In genomic region chr6:149132336-149132735, GRCh38 we compare ENCODE assay signal across 15 cellular contexts.
A peak's percentile ranks its signal among the peaks of the same experiment; 100 is the strongest.
DNase-seq lines count a peak whose midpoint lies in the region; ATAC-seq and TF ChIP-seq lines count a peak whose summit lies in the region.
"Had no signal": no experiment of that assay in that cellular context is flagged by ENCODE, and none has a peak within 500 bp of the region (broad histone marks: within the 10 kb centered on the region; RNA-seq: fewer than 3 reads in every experiment).

No MANE protein-coding gene starts in this region.

- POLR2A ChIA-PET in CD8-positive, alpha-beta memory T cell (lab: Charles Lee), result no interaction called here
- POLR2A ChIA-PET in activated CD8-positive, alpha-beta T cell treated with anti-CD3 and anti-CD28 coated beads for 36 hours (lab: Charles Lee), result interaction anchor here (0.9 to 1.1 kb wide), 3 partner anchors 47 to 292 kb away, joined by 3 read pairs; no protein-coding TSS in a partner anchor

- no peaks in the 10 kb centered on the region for H3K27me3 ChIP-seq in CD4-positive, CD25-positive, alpha-beta regulatory T cell (ENCODE audit: control insufficient read depth, insufficient read depth, low read length)
- no peaks in the 10 kb centered on the region for H3K27me3 ChIP-seq in CD8-positive, alpha-beta memory T cell (ENCODE audit: insufficient read depth, low read length, poor library complexity, severe bottlenecking)

- peak overlapping the region; percentile 75 for H3K27ac ChIP-seq in CD4-positive, CD25-positive, alpha-beta regulatory T cell (ENCODE audit: insufficient read depth, low read length, poor library complexity, severe bottlenecking)
- H3K27ac ChIP-seq in CD8-positive, alpha-beta memory T cell (ENCODE audit: low read depth, low read length), result no peak overlapping the region
- H3K27ac ChIP-seq: coronary artery, RWPE1 had no signal

- peaks cover 30 to 63% (median 51%) of the 10 kb centered on the region in 4 donors for H3K4me1 Mint-ChIP-seq in CD4-positive, CD25-positive, alpha-beta regulatory T cell
- H3K4me1 Mint-ChIP-seq in CD8-positive, alpha-beta memory T cell, result peaks cover 27 to 57% (median 53%) of the 10 kb centered on the region in 3 donors
- H3K4me1 Mint-ChIP-seq in activated CD8-positive, alpha-beta T cell treated with anti-CD3 and anti-CD28 coated beads for 36 hours (ENCODE audit: low read depth), result peaks cover 37% of the 10 kb centered on the region

- H3K27me3 Mint-ChIP-seq in CD4-positive, CD25-positive, alpha-beta regulatory T cell, result no peaks in the 10 kb centered on the region
- no peaks in the 10 kb centered on the region for H3K27me3 Mint-ChIP-seq in CD8-positive, alpha-beta memory T cell
- no peaks in the 10 kb centered on the region for H3K27me3 Mint-ChIP-seq in activated CD8-positive, alpha-beta T cell treated with anti-CD3 and anti-CD28 coated beads for 36 hours
- H3K27me3 Mint-ChIP-seq: B cell had no signal

- peak overlapping the region in 2 of 3 donors; percentile 87 to 90 for H3K27ac Mint-ChIP-seq in CD4-positive, CD25-positive, alpha-beta regulatory T cell
- H3K27ac Mint-ChIP-seq in CD8-positive, alpha-beta memory T cell, result peak overlapping the region in 5 of 8 donors; percentile 8 to 84 (median 51)
- H3K27ac Mint-ChIP-seq in activated CD8-positive, alpha-beta T cell treated with anti-CD3 and anti-CD28 coated beads for 36 hours, result no peak overlapping the region
- H3K27ac Mint-ChIP-seq: B cell, brain had no signal

- intact Hi-C loops in activated CD8-positive, alpha-beta T cell treated with anti-CD3 and anti-CD28 coated beads for 36 hours (cut with micrococcal nuclease), result no loop called here
- intact Hi-C loops in left colon (cut with DNase I, micrococcal nuclease), result no loop called here
- intact Hi-C loops in cardiac septum (cut with DNase I), result no loop called here

- no peaks in the 10 kb centered on the region for H3K36me3 ChIP-seq in CD4-positive, CD25-positive, alpha-beta regulatory T cell (ENCODE audit: control insufficient read depth, insufficient read depth, low read length)
- H3K36me3 ChIP-seq in CD8-positive, alpha-beta memory T cell (ENCODE audit: insufficient read depth, low read length), result no peaks in the 10 kb centered on the region

- TF ChIP-seq CTCF in activated CD8-positive, alpha-beta T cell treated with anti-CD3 and anti-CD28 coated beads for 36 hours (IDR thresholded peaks at IDR 0.05), result no peak

- DNase-seq in CD4-positive, CD25-positive, alpha-beta regulatory T cell, result peak in 2 of 3 donors; percentile 37 to 90
- no peak for DNase-seq in CD8-positive, alpha-beta memory T cell
- no peak for DNase-seq in activated CD8-positive, alpha-beta T cell treated with anti-CD3 and anti-CD28 coated beads for 36 hours
- DNase-seq in left colon (no peak), cardiac septum (ENCODE audit: low spot score) (no peak)
- DNase-seq: foreskin fibroblast, hypothalamus, NCI-H146, NCI-H2227 treated with DMSO at 0.1 percent for 48 hours had no signal

- peaks cover 47% of the 10 kb centered on the region for H3K4me1 ChIP-seq in CD4-positive, CD25-positive, alpha-beta regulatory T cell (ENCODE audit: control insufficient read depth, insufficient read depth, low read length, poor library complexity, severe bottlenecking)
- H3K4me1 ChIP-seq in CD8-positive, alpha-beta memory T cell (ENCODE audit: insufficient read depth, low read length), result peaks cover 40% of the 10 kb centered on the region

- ATAC-seq in CD4-positive, CD25-positive, alpha-beta regulatory T cell (ENCODE audit: low read depth in 2 of 2), result peak; percentile 65 to 71
- peak; percentile 7 for ATAC-seq in activated CD8-positive, alpha-beta T cell treated with anti-CD3 and anti-CD28 coated beads for 36 hours
- ATAC-seq in left colon, result peak; percentile 86
- no peak for ATAC-seq in GM19395 (IDR thresholded peaks at IDR 0.05; ENCODE audit: unreplicated experiment)
- no peak for ATAC-seq in HG02571 (IDR thresholded peaks at IDR 0.05; ENCODE audit: unreplicated experiment)

- peaks cover 0 to 6% (median 3%) of the 10 kb centered on the region in 7 donors for H3K9me3 Mint-ChIP-seq in CD4-positive, CD25-positive, alpha-beta regulatory T cell
- H3K9me3 Mint-ChIP-seq in CD8-positive, alpha-beta memory T cell, result no peaks in the 10 kb centered on the region
- H3K9me3 Mint-ChIP-seq in activated CD8-positive, alpha-beta T cell treated with anti-CD3 and anti-CD28 coated beads for 36 hours, result peaks cover 3% of the 10 kb centered on the region

- H3K36me3 Mint-ChIP-seq in CD4-positive, CD25-positive, alpha-beta regulatory T cell, result peaks cover 12% of the 10 kb centered on the region
- H3K36me3 Mint-ChIP-seq in CD8-positive, alpha-beta memory T cell, result peaks cover 0 to 6% (median 2%) of the 10 kb centered on the region in 3 donors
- peaks cover 3% of the 10 kb centered on the region for H3K36me3 Mint-ChIP-seq in activated CD8-positive, alpha-beta T cell treated with anti-CD3 and anti-CD28 coated beads for 36 hours (ENCODE audit: low read depth)
- H3K36me3 Mint-ChIP-seq: brain had no signal

- CTCF ChIA-PET in CD8-positive, alpha-beta memory T cell (lab: Charles Lee), result interaction anchor here (0.8 to 1.4 kb wide), 2 partner anchors 9 to 287 kb away, joined by 3 to 4 read pairs; no protein-coding TSS in a partner anchor
- CTCF ChIA-PET in activated CD8-positive, alpha-beta T cell treated with anti-CD3 and anti-CD28 coated beads for 36 hours (lab: Charles Lee), result no interaction called here

- H3K9me3 ChIP-seq in CD4-positive, CD25-positive, alpha-beta regulatory T cell (ENCODE audit: control insufficient read depth in 2 of 2, low read length in 2 of 2), result no peaks in the 10 kb centered on the region
- H3K9me3 ChIP-seq in CD8-positive, alpha-beta memory T cell (ENCODE audit: low read length), result no peaks in the 10 kb centered on the region

- H3K4me3 ChIP-seq in CD4-positive, CD25-positive, alpha-beta regulatory T cell (ENCODE audit: low read depth, low read length), result peak overlapping the region; percentile 56
- H3K4me3 ChIP-seq in CD8-positive, alpha-beta memory T cell (ENCODE audit: low read length), result no peak overlapping the region
- H3K4me3 ChIP-seq: coronary artery had no signal

- peak overlapping the region; percentile 8 to 82 (median 60) for H3K4me3 Mint-ChIP-seq in CD4-positive, CD25-positive, alpha-beta regulatory T cell
- H3K4me3 Mint-ChIP-seq in CD8-positive, alpha-beta memory T cell, result peak overlapping the region in 3 of 7 donors; percentile 3 to 28 (median 9)
- no peak overlapping the region for H3K4me3 Mint-ChIP-seq in activated CD8-positive, alpha-beta T cell treated with anti-CD3 and anti-CD28 coated beads for 36 hours
- H3K4me3 Mint-ChIP-seq: B cell, brain had no signal

Comparison
In these comparisons a context has a peak if more than half of its experiments do, and no peak if none do; other contexts are left out.
1. ATAC-seq: peak in CD4-positive, CD25-positive, alpha-beta regulatory T cell (2 of 2), activated CD8-positive, alpha-beta T cell treated with anti-CD3 and anti-CD28 coated beads for 36 hours (single experiment) and left colon (single experiment); none in GM19395 (single experiment) and HG02571 (single experiment).
2. DNase-seq: peak in CD4-positive, CD25-positive, alpha-beta regulatory T cell (2 of 3); none in CD8-positive, alpha-beta memory T cell (0 of 5), activated CD8-positive, alpha-beta T cell treated with anti-CD3 and anti-CD28 coated beads for 36 hours (single experiment), left colon (0 of 2) and cardiac septum (single experiment).